ENCODE assay signal across 1 cellular context in the genomic region with DNA sequence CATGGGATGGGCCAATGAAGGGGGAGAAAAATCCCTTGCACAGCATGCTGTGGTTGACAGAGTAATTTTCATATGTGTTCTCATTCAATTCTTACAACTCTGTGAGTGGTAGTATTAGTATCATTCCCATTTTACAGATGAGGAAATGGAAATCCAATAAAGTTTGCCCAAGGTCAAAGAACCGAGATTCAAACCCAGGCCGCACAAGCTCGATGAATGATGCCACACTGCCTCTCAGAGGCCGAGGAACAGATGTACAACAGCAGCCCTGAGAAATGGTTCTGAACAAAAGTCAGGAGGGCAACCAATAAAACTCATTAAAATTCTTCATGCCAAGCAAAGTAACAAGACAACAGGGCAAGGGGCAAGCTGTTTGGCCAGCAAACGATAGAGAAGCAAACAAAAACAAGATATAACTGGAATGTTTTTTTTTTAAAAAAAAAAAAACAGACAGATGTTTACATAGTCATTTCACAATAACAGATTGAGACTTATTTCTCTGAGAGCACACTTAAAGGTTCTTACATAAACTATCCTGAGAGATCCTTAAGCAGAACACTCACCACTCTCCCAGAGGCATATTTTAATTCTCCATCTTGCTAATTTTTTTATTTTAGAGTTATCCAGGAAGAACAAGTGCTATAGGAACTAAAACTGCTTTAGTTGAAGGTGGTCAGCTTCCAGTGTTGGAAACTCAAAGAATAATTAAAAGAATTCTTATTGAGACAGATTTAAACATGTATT.
TF ChIP-seq lines count a peak whose summit lies in the region.

No MANE protein-coding gene starts in this region.

TF ChIP-seq in IMR-90, 13 proteins besides CTCF, POLR2A, EP300 and RAD21 (continued from another document):
- TF ChIP-seq, protein P1, sequence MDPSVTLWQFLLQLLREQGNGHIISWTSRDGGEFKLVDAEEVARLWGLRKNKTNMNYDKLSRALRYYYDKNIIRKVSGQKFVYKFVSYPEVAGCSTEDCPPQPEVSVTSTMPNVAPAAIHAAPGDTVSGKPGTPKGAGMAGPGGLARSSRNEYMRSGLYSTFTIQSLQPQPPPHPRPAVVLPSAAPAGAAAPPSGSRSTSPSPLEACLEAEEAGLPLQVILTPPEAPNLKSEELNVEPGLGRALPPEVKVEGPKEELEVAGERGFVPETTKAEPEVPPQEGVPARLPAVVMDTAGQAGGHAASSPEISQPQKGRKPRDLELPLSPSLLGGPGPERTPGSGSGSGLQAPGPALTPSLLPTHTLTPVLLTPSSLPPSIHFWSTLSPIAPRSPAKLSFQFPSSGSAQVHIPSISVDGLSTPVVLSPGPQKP (IDR thresholded peaks at IDR 0.05; ENCODE audit: borderline replicate concordance, low read depth, low read length): no peak
- TF ChIP-seq BHLHE40 (IDR thresholded peaks at IDR 0.05; ENCODE audit: low read depth, low read length) (no peak), MAFK (IDR thresholded peaks at IDR 0.05; ENCODE audit: low read depth, low read length) (no peak), RCOR1 (IDR thresholded peaks at IDR 0.05; ENCODE audit: insufficient replicate concordance, low read length) (no peak), SMC3 (IDR thresholded peaks at IDR 0.05; ENCODE audit: low read depth, low read length) (no peak), MAZ (IDR thresholded peaks at IDR 0.05; ENCODE audit: borderline replicate concordance, low read depth, low read length) (no peak)
- TF ChIP-seq, protein P2, sequence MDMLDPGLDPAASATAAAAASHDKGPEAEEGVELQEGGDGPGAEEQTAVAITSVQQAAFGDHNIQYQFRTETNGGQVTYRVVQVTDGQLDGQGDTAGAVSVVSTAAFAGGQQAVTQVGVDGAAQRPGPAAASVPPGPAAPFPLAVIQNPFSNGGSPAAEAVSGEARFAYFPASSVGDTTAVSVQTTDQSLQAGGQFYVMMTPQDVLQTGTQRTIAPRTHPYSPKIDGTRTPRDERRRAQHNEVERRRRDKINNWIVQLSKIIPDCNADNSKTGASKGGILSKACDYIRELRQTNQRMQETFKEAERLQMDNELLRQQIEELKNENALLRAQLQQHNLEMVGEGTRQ (IDR thresholded peaks at IDR 0.05; ENCODE audit: low read depth, low read length): no peak
